In genomic region chr6:128554302-128554701, GRCh38 we compare ENCODE assay signal across 13 cellular contexts. TPM values are rescaled to one million over a fixed set of nuclear protein-coding genes. Genes with fewer than 3 reads are reported as not detected.
DNase-seq lines count a peak whose midpoint lies in the region; ATAC-seq, FAIRE-seq and TF ChIP-seq lines count a peak whose summit lies in the region.
"Had no signal": no experiment of that assay in that cellular context is flagged by ENCODE, and none has a peak within 500 bp of the region (broad histone marks: within the 10 kb centered on the region; RNA-seq: fewer than 3 reads in every experiment).

No MANE protein-coding gene starts in this region.

- H2AFZ ChIP-seq in endothelial cell of umbilical vein (ENCODE audit: low read depth, low read length), result no peak overlapping the region
- H2AFZ ChIP-seq: neural progenitor cell had no signal

- no peak overlapping the region for H3K4me3 ChIP-seq in endothelial cell of umbilical vein (replicated peaks in 1 of 3; ENCODE audit: insufficient read depth in 1 of 3, low read depth in 1 of 3, low read length in 3 of 3)
- H3K4me3 ChIP-seq: neural progenitor cell had no signal

- H3K9me3 ChIP-seq in endothelial cell of umbilical vein (replicated peaks; ENCODE audit: control insufficient read depth, insufficient read depth, low read length), result no peaks in the 10 kb centered on the region

- DNase-seq in Ammon's horn (ENCODE audit: low spot score) (peak; percentile 68), NCI-H69 (lab: John Stamatoyannopoulos, UW) (peak; percentile 76), endothelial cell of umbilical vein (ENCODE audit: low read depth, low spot score) (peak; percentile 24), myocyte (ENCODE audit: low read depth) (peak; percentile 48), HK-2 (ENCODE audit: unreplicated experiment) (no peak)
- no peak for DNase-seq in activated CD4-positive, alpha-beta T cell treated with anti-CD3 and anti-CD28 coated beads, Interleukin-2, amount 10 ng/mL, durations not matched to agents 7 days and 5 days
- DNase-seq: activated CD4-positive, alpha-beta T cell treated with anti-CD3 and anti-CD28 coated beads, Interleukin-2, amount 50 U/mL, for 48 hours; effector memory CD4-positive, alpha-beta T cell; NCI-H524 treated with DMSO at 0.1 percent for 48 hours had no signal

- dilution Hi-C loops in endothelial cell of umbilical vein (cut with MboI; ENCODE audit: extremely low pct_ligation_motif_present, low sequenced_read_pairs), result no loop called here

- H4K20me1 ChIP-seq in endothelial cell of umbilical vein (replicated peaks; ENCODE audit: control insufficient read depth, extremely low read depth, insufficient read depth, low read length), result no peaks in the 10 kb centered on the region

- H3K9me1 ChIP-seq in endothelial cell of umbilical vein (replicated peaks; ENCODE audit: control insufficient read depth, extremely low read depth, insufficient read depth, low read length), result no peaks in the 10 kb centered on the region

- no peaks in the 10 kb centered on the region for H3K27me3 ChIP-seq in endothelial cell of umbilical vein (ENCODE audit: control insufficient read depth in 2 of 2, insufficient read depth in 2 of 2, low read length in 2 of 2)
- H3K27me3 ChIP-seq: neural progenitor cell had no signal

- H3K27ac Mint-ChIP-seq in activated CD4-positive, alpha-beta T cell treated with anti-CD3 and anti-CD28 coated beads, Interleukin-2, amount 10 ng/mL, durations not matched to agents 7 days and 5 days, result no peak overlapping the region
- H3K27ac Mint-ChIP-seq: activated naive CD4-positive, alpha-beta T cell treated with anti-CD3 and anti-CD28 coated beads, Interleukin-2, amount 50 U/mL, for 24 hours; neural progenitor cell had no signal

- FAIRE-seq in endothelial cell of umbilical vein (lab: Jason Lieb, UNC), result no peak

- H3K9me3 Mint-ChIP-seq in activated CD4-positive, alpha-beta T cell treated with anti-CD3 and anti-CD28 coated beads, Interleukin-2, amount 10 ng/mL, durations not matched to agents 7 days and 5 days, result no peaks in the 10 kb centered on the region
- H3K9me3 Mint-ChIP-seq: activated naive CD4-positive, alpha-beta T cell treated with anti-CD3 and anti-CD28 coated beads, Interleukin-2, amount 50 U/mL, for 24 hours; neural progenitor cell had no signal

- no peak overlapping the region for H3K9ac ChIP-seq in endothelial cell of umbilical vein (replicated peaks; ENCODE audit: extremely low read depth, insufficient read depth, low read length)
- H3K9ac ChIP-seq: neural progenitor cell had no signal

- H3K4me1 ChIP-seq in endothelial cell of umbilical vein (ENCODE audit: control insufficient read depth, extremely low read depth, insufficient read depth, low read length), result no peaks in the 10 kb centered on the region
- H3K4me1 ChIP-seq: neural progenitor cell had no signal

- intact Hi-C loops in endothelial cell of umbilical vein (cut with micrococcal nuclease), result no loop called here

- no peak overlapping the region for H3K4me2 ChIP-seq in endothelial cell of umbilical vein (ENCODE audit: insufficient read depth, low read length)
- H3K4me2 ChIP-seq: neural progenitor cell had no signal

- no peaks in the 10 kb centered on the region for H3K36me3 ChIP-seq in endothelial cell of umbilical vein (ENCODE audit: control insufficient read depth in 2 of 2, extremely low read depth in 1 of 2, insufficient read depth in 2 of 2, low read length in 2 of 2)
- H3K36me3 ChIP-seq: neural progenitor cell had no signal

- TF ChIP-seq POLR2A in endothelial cell of umbilical vein (IDR thresholded peaks at IDR 0.05; ENCODE audit: low read depth, low read length), result no peak

- TF ChIP-seq CTCF in endothelial cell of umbilical vein (IDR thresholded peaks at IDR 0.05; ENCODE audit: extremely low read depth in 1 of 2, insufficient read depth in 1 of 2, low read depth in 1 of 2, low read length in 2 of 2), result peak in 1 of 2 donors; percentile 9

- H3K27ac ChIP-seq in endothelial cell of umbilical vein (ENCODE audit: insufficient read depth, low read depth, low read length), result no peak overlapping the region
- H3K27ac ChIP-seq: neural progenitor cell had no signal

- H3K36me3 Mint-ChIP-seq in activated CD4-positive, alpha-beta T cell treated with anti-CD3 and anti-CD28 coated beads, Interleukin-2, amount 10 ng/mL, durations not matched to agents 7 days and 5 days (ENCODE audit: low read depth), result no peaks in the 10 kb centered on the region
- H3K36me3 Mint-ChIP-seq: neural progenitor cell had no signal

- ATAC-seq in HG02870 (IDR thresholded peaks at IDR 0.05; ENCODE audit: unreplicated experiment) (no peak), GM18907 (IDR thresholded peaks at IDR 0.05; ENCODE audit: unreplicated experiment) (no peak)

- no peaks in the 10 kb centered on the region for H3K79me2 ChIP-seq in endothelial cell of umbilical vein (ENCODE audit: control insufficient read depth, insufficient read depth, low read length)

- H3K27me3 Mint-ChIP-seq in activated CD4-positive, alpha-beta T cell treated with anti-CD3 and anti-CD28 coated beads, Interleukin-2, amount 10 ng/mL, durations not matched to agents 7 days and 5 days, result peaks cover 6% of the 10 kb centered on the region

- no peak overlapping the region for H3K4me3 Mint-ChIP-seq in activated CD4-positive, alpha-beta T cell treated with anti-CD3 and anti-CD28 coated beads, Interleukin-2, amount 10 ng/mL, durations not matched to agents 7 days and 5 days
- H3K4me3 Mint-ChIP-seq: activated naive CD4-positive, alpha-beta T cell treated with anti-CD3 and anti-CD28 coated beads, Interleukin-2, amount 50 U/mL, for 24 hours; neural progenitor cell had no signal

- H3K4me1 Mint-ChIP-seq in activated CD4-positive, alpha-beta T cell treated with anti-CD3 and anti-CD28 coated beads, Interleukin-2, amount 10 ng/mL, durations not matched to agents 7 days and 5 days, result no peaks in the 10 kb centered on the region
- H3K4me1 Mint-ChIP-seq: activated naive CD4-positive, alpha-beta T cell treated with anti-CD3 and anti-CD28 coated beads, Interleukin-2, amount 50 U/mL, for 24 hours; neural progenitor cell had no signal

- POLR2A ChIA-PET in endothelial cell of umbilical vein (lab: Charles Lee), result no interaction called here
- POLR2A ChIA-PET in activated CD4-positive, alpha-beta T cell treated with anti-CD3 and anti-CD28 coated beads, Interleukin-2, amount 10 ng/mL, durations not matched to agents 7 days and 5 days (lab: Charles Lee), result no interaction called here

- BruUV-seq in endothelial cell of umbilical vein (replicated peaks; lab: Mats Ljungman, UMichigan), result no TSS peak

- CTCF ChIA-PET in endothelial cell of umbilical vein (lab: Charles Lee), result interaction anchor here (0.6 to 1.2 kb wide), 2 partner anchors 696 to 699 kb away, joined by 3 to 5 read pairs; no protein-coding TSS in a partner anchor
- CTCF ChIA-PET in activated CD4-positive, alpha-beta T cell treated with anti-CD3 and anti-CD28 coated beads, Interleukin-2, amount 10 ng/mL, durations not matched to agents 7 days and 5 days (lab: Charles Lee), result no interaction called here

TF ChIP-seq in endothelial cell of umbilical vein, 7 proteins besides CTCF, POLR2A, EP300 and RAD21:
- no peak for TF ChIP-seq FOS (IDR thresholded peaks at IDR 0.05; ENCODE audit: borderline replicate concordance, insufficient read depth, low read length)
- TF ChIP-seq GATA2 (IDR thresholded peaks at IDR 0.05; ENCODE audit: insufficient read depth, insufficient read length, low read depth, low read length), result no peak
- TF ChIP-seq MYC (IDR thresholded peaks at IDR 0.05; ENCODE audit: low read depth, low read length), result no peak
- no peak for TF ChIP-seq EZH2 (IDR thresholded peaks at IDR 0.05; ENCODE audit: borderline replicate concordance, low read depth, low read length, severe bottlenecking)
- no peak for TF ChIP-seq POLR2AphosphoS5 (IDR thresholded peaks at IDR 0.05; ENCODE audit: insufficient read depth, low read depth, low read length)
- TF ChIP-seq MAX (IDR thresholded peaks at IDR 0.05; ENCODE audit: insufficient read depth, insufficient read length), result no peak
- no peak for TF ChIP-seq JUN (IDR thresholded peaks at IDR 0.05; ENCODE audit: borderline replicate concordance, insufficient read depth, insufficient read length, low read depth)

RNA-seq across cellular contexts. Expression of gene PTPRK, which starts 33.9 kb away (rescaled TPM):
- 74.0 and 88.3 TPM in 2 replicates for total RNA-seq in endothelial cell of umbilical vein
- 14.5 and 15.2 TPM in 2 replicates for polyA plus RNA-seq in endothelial cell of umbilical vein
- 11.3 and 12.8 TPM in 2 replicates for polyA plus RNA-seq in endothelial cell of umbilical vein (2011; cell fraction: cytosol; rRNA removed)
- polyA plus RNA-seq in endothelial cell of umbilical vein (2011; cell fraction: nucleus; rRNA removed), result 26.0 and 29.7 TPM in 2 replicates
- polyA plus RNA-seq in endothelial cell of umbilical vein (2012), result 46.0 and 69.9 TPM in 2 replicates
- polyA minus RNA-seq in endothelial cell of umbilical vein, result 118 and 121 TPM in 2 replicates
- 6.0 TPM for polyA minus RNA-seq in endothelial cell of umbilical vein (2011; cell fraction: cytosol; rRNA and poly(A)+ RNA removed)
- polyA minus RNA-seq in endothelial cell of umbilical vein (2011; cell fraction: nucleus; rRNA and poly(A)+ RNA removed), result 352 and 446 TPM in 2 replicates
- 40.4 and 42.8 TPM in 2 replicates for total RNA-seq in myocyte
- 29.2 TPM for polyA plus RNA-seq in myocyte (2012)
- total RNA-seq in activated CD4-positive, alpha-beta T cell treated with anti-CD3 and anti-CD28 coated beads, Interleukin-2, amount 10 ng/mL, durations not matched to agents 7 days and 5 days, result 1 to 10 TPM; 1.7 to 2.5 TPM

Comparison
In these comparisons a context has a peak if more than half of its experiments do, and no peak if none do; other contexts are left out.
1. DNase-seq: peak in Ammon's horn (single experiment), NCI-H69 (single experiment), endothelial cell of umbilical vein (single experiment) and myocyte (single experiment); none in HK-2 (single experiment) and activated CD4-positive, alpha-beta T cell treated with anti-CD3 and anti-CD28 coated beads, Interleukin-2, amount 10 ng/mL, durations not matched to agents 7 days and 5 days (single experiment).
2. RNA of gene PTPRK, which starts 33.9 kb away (total RNA-seq): 74.0 to 88.3 TPM in endothelial cell of umbilical vein and 40.4 to 42.8 TPM in myocyte; 1.7 to 2.5 TPM in activated CD4-positive, alpha-beta T cell treated with anti-CD3 and anti-CD28 coated beads, Interleukin-2, amount 10 ng/mL, durations not matched to agents 7 days and 5 days; every median in the first group is over 10 times any median in the second.